Comparison of ENCODE assay signal across 1 cellular context in genomic region chr20:48722737-48723191, GRCh38.
A peak's percentile ranks its signal among the peaks of the same experiment; 100 is the strongest.
TF ChIP-seq lines count a peak whose summit lies in the region.

No MANE protein-coding gene starts in this region.

TF ChIP-seq in HepG2, 621 proteins besides CTCF, POLR2A, EP300 and RAD21 (continued from another document and continues in another):
- 0 out of 2 replicates have a peak, but pooled peaks have one; percentile 21 for TF ChIP-seq ZBTB49 (CRISPR knock-in tag; IDR thresholded peaks at IDR 0.05; ENCODE audit: borderline replicate concordance)
- TF ChIP-seq, protein P1, sequence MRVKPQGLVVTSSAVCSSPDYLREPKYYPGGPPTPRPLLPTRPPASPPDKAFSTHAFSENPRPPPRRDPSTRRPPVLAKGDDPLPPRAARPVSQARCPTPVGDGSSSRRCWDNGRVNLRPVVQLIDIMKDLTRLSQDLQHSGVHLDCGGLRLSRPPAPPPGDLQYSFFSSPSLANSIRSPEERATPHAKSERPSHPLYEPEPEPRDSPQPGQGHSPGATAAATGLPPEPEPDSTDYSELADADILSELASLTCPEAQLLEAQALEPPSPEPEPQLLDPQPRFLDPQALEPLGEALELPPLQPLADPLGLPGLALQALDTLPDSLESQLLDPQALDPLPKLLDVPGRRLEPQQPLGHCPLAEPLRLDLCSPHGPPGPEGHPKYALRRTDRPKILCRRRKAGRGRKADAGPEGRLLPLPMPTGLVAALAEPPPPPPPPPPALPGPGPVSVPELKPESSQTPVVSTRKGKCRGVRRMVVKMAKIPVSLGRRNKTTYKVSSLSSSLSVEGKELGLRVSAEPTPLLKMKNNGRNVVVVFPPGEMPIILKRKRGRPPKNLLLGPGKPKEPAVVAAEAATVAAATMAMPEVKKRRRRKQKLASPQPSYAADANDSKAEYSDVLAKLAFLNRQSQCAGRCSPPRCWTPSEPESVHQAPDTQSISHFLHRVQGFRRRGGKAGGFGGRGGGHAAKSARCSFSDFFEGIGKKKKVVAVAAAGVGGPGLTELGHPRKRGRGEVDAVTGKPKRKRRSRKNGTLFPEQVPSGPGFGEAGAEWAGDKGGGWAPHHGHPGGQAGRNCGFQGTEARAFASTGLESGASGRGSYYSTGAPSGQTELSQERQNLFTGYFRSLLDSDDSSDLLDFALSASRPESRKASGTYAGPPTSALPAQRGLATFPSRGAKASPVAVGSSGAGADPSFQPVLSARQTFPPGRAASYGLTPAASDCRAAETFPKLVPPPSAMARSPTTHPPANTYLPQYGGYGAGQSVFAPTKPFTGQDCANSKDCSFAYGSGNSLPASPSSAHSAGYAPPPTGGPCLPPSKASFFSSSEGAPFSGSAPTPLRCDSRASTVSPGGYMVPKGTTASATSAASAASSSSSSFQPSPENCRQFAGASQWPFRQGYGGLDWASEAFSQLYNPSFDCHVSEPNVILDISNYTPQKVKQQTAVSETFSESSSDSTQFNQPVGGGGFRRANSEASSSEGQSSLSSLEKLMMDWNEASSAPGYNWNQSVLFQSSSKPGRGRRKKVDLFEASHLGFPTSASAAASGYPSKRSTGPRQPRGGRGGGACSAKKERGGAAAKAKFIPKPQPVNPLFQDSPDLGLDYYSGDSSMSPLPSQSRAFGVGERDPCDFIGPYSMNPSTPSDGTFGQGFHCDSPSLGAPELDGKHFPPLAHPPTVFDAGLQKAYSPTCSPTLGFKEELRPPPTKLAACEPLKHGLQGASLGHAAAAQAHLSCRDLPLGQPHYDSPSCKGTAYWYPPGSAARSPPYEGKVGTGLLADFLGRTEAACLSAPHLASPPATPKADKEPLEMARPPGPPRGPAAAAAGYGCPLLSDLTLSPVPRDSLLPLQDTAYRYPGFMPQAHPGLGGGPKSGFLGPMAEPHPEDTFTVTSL (CRISPR knock-in tag; IDR thresholded peaks at IDR 0.05; ENCODE audit: borderline replicate concordance), result 0 out of 2 replicates have a peak, but pooled peaks have one; percentile 7
- TF ChIP-seq ZNF407 (CRISPR knock-in tag; IDR thresholded peaks at IDR 0.05; ENCODE audit: not compliant biosample characterization), result no peak
- TF ChIP-seq, protein P2, sequence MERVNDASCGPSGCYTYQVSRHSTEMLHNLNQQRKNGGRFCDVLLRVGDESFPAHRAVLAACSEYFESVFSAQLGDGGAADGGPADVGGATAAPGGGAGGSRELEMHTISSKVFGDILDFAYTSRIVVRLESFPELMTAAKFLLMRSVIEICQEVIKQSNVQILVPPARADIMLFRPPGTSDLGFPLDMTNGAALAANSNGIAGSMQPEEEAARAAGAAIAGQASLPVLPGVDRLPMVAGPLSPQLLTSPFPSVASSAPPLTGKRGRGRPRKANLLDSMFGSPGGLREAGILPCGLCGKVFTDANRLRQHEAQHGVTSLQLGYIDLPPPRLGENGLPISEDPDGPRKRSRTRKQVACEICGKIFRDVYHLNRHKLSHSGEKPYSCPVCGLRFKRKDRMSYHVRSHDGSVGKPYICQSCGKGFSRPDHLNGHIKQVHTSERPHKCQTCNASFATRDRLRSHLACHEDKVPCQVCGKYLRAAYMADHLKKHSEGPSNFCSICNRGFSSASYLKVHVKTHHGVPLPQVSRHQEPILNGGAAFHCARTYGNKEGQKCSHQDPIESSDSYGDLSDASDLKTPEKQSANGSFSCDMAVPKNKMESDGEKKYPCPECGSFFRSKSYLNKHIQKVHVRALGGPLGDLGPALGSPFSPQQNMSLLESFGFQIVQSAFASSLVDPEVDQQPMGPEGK (CRISPR knock-in tag; IDR thresholded peaks at IDR 0.05), result no peak
- no peak for TF ChIP-seq ZSCAN9 (CRISPR knock-in tag; IDR thresholded peaks at IDR 0.05; ENCODE audit: borderline replicate concordance)
- 0 out of 2 replicates have a peak, but pooled peaks have one; percentile 15 for TF ChIP-seq NFAT5 (CRISPR knock-in tag; IDR thresholded peaks at IDR 0.05)
- TF ChIP-seq, protein P3, sequence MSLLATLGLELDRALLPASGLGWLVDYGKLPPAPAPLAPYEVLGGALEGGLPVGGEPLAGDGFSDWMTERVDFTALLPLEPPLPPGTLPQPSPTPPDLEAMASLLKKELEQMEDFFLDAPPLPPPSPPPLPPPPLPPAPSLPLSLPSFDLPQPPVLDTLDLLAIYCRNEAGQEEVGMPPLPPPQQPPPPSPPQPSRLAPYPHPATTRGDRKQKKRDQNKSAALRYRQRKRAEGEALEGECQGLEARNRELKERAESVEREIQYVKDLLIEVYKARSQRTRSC (CRISPR knock-in tag; IDR thresholded peaks at IDR 0.05; ENCODE audit: low read depth), result no peak
- TF ChIP-seq, protein P4, sequence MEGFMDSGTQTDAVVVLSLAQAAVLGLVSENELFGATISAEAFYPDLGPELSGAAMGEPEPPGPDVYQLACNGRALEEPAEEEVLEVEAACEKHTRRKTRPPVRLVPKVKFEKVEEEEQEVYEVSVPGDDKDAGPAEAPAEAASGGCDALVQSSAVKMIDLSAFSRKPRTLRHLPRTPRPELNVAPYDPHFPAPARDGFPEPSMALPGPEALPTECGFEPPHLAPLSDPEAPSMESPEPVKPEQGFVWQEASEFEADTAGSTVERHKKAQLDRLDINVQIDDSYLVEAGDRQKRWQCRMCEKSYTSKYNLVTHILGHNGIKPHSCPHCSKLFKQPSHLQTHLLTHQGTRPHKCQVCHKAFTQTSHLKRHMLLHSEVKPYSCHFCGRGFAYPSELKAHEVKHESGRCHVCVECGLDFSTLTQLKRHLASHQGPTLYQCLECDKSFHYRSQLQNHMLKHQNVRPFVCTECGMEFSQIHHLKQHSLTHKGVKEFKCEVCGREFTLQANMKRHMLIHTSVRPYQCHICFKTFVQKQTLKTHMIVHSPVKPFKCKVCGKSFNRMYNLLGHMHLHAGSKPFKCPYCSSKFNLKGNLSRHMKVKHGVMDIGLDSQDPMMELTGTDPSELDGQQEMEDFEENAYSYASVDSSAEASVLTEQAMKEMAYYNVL (CRISPR knock-in tag; IDR thresholded peaks at IDR 0.05; ENCODE audit: borderline replicate concordance), result peak; percentile 10; the same call in 1 of the 2 replicates
- TF ChIP-seq ELF3 (CRISPR knock-in tag; IDR thresholded peaks at IDR 0.05), result no peak
- no peak for TF ChIP-seq MTF1 (CRISPR knock-in tag; IDR thresholded peaks at IDR 0.05)
- TF ChIP-seq TFE3 (CRISPR knock-in tag; IDR thresholded peaks at IDR 0.05), result no peak
- TF ChIP-seq HOXD1 (CRISPR knock-in tag; IDR thresholded peaks at IDR 0.05), result no peak
- no peak for TF ChIP-seq RXRB (CRISPR knock-in tag; IDR thresholded peaks at IDR 0.05; ENCODE audit: borderline replicate concordance)
- 0 out of 2 replicates have a peak, but pooled peaks have one; percentile 2 for TF ChIP-seq ETV5 (CRISPR knock-in tag; IDR thresholded peaks at IDR 0.05; ENCODE audit: borderline replicate concordance)
- peak; percentile 13; the same call in 1 of the 2 replicates for TF ChIP-seq MEIS2 (CRISPR knock-in tag; IDR thresholded peaks at IDR 0.05)
